1 cellular context compared by ENCODE assay signal in genomic region chr6:134295953-134296553, GRCh38.
TF ChIP-seq lines count a peak whose summit lies in the region.

No MANE protein-coding gene starts in this region.

TF ChIP-seq in K562, 482 proteins besides CTCF, POLR2A, EP300 and RAD21 (continued from another document and continues in another):
- no peak for TF ChIP-seq HMG20A (CRISPR knock-in tag; conservative IDR thresholded peaks at IDR 0.05)
- TF ChIP-seq ZNF263 (CRISPR knock-in tag; IDR thresholded peaks at IDR 0.05; ENCODE audit: borderline replicate concordance), result no peak
- TF ChIP-seq NRF1 (conservative IDR thresholded peaks at IDR 0.05 in 1 of 2, IDR thresholded peaks at IDR 0.05 in 1 of 2), result peak; percentile 37 to 52; a peak in 3 of 4 replicates
- no peak for TF ChIP-seq NR0B1 (IDR thresholded peaks at IDR 0.05; ENCODE audit: partially characterized antibody)
- TF ChIP-seq ESRRB (CRISPR knock-in tag; IDR thresholded peaks at IDR 0.05; ENCODE audit: borderline replicate concordance), result no peak
- TF ChIP-seq CBX5 (IDR thresholded peaks at IDR 0.05; ENCODE audit: borderline replicate concordance, low read depth), result no peak
- TF ChIP-seq TAL1 (IDR thresholded peaks at IDR 0.05), result peak; percentile 68
- peak; percentile 91 for TF ChIP-seq CBFA2T3 (IDR thresholded peaks at IDR 0.05)
- TF ChIP-seq TAF7 (tag; IDR thresholded peaks at IDR 0.05), result no peak
- TF ChIP-seq HLTF (IDR thresholded peaks at IDR 0.05), result no peak
- no peak for TF ChIP-seq SIN3A (IDR thresholded peaks at IDR 0.05; ENCODE audit: borderline replicate concordance in 2 of 2, control insufficient read depth in 1 of 2, low read depth in 2 of 2, low read length in 2 of 2)
- 0 out of 2 replicates have a peak, but pooled peaks have one; percentile 9 for TF ChIP-seq DMBX1 (CRISPR knock-in tag; IDR thresholded peaks at IDR 0.05; ENCODE audit: borderline replicate concordance)
- TF ChIP-seq MEF2A (IDR thresholded peaks at IDR 0.05; ENCODE audit: control insufficient read depth, low read depth, low read length), result no peak
- TF ChIP-seq, protein P1, sequence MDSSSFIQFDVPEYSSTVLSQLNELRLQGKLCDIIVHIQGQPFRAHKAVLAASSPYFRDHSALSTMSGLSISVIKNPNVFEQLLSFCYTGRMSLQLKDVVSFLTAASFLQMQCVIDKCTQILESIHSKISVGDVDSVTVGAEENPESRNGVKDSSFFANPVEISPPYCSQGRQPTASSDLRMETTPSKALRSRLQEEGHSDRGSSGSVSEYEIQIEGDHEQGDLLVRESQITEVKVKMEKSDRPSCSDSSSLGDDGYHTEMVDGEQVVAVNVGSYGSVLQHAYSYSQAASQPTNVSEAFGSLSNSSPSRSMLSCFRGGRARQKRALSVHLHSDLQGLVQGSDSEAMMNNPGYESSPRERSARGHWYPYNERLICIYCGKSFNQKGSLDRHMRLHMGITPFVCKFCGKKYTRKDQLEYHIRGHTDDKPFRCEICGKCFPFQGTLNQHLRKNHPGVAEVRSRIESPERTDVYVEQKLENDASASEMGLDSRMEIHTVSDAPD (CRISPR knock-in tag; IDR thresholded peaks at IDR 0.05), result no peak
- TF ChIP-seq ZNF277 (CRISPR knock-in tag; IDR thresholded peaks at IDR 0.05; ENCODE audit: borderline replicate concordance), result no peak
- TF ChIP-seq MAFF (IDR thresholded peaks at IDR 0.05; ENCODE audit: low read length), result 0 out of 2 replicates have a peak, but pooled peaks have one; percentile 11
- no peak for TF ChIP-seq ZNF764 (CRISPR knock-in tag; IDR thresholded peaks at IDR 0.05; ENCODE audit: low read depth)
- no peak for TF ChIP-seq ZNF146 (CRISPR knock-in tag; IDR thresholded peaks at IDR 0.05; ENCODE audit: unreplicated experiment)
- peak; percentile 72; the same call in 1 of the 2 replicates for TF ChIP-seq GATAD2A (IDR thresholded peaks at IDR 0.05)
- no peak for TF ChIP-seq GTF2F1 (IDR thresholded peaks at IDR 0.05; ENCODE audit: low read depth, low read length)
- peak; percentile 96 for TF ChIP-seq TEAD2 (tag; IDR thresholded peaks at IDR 0.05)
- TF ChIP-seq, protein P2, sequence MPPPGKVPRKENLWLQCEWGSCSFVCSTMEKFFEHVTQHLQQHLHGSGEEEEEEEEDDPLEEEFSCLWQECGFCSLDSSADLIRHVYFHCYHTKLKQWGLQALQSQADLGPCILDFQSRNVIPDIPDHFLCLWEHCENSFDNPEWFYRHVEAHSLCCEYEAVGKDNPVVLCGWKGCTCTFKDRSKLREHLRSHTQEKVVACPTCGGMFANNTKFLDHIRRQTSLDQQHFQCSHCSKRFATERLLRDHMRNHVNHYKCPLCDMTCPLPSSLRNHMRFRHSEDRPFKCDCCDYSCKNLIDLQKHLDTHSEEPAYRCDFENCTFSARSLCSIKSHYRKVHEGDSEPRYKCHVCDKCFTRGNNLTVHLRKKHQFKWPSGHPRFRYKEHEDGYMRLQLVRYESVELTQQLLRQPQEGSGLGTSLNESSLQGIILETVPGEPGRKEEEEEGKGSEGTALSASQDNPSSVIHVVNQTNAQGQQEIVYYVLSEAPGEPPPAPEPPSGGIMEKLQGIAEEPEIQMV (tag; conservative IDR thresholded peaks at IDR 0.05; ENCODE audit: low read depth), result no peak; the same call in 1 of the 2 replicates
- TF ChIP-seq, protein P3, sequence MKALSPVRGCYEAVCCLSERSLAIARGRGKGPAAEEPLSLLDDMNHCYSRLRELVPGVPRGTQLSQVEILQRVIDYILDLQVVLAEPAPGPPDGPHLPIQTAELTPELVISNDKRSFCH (CRISPR knock-in tag; IDR thresholded peaks at IDR 0.05), result no peak
- TF ChIP-seq, protein P3 (tag; IDR thresholded peaks at IDR 0.05), result peak; percentile 69; the same call in 1 of the 2 replicates
- TF ChIP-seq SNAPC5 (CRISPR knock-in tag; IDR thresholded peaks at IDR 0.05), result no peak
- no peak for TF ChIP-seq TCF15 (CRISPR knock-in tag; IDR thresholded peaks at IDR 0.05)
- TF ChIP-seq, protein P4, sequence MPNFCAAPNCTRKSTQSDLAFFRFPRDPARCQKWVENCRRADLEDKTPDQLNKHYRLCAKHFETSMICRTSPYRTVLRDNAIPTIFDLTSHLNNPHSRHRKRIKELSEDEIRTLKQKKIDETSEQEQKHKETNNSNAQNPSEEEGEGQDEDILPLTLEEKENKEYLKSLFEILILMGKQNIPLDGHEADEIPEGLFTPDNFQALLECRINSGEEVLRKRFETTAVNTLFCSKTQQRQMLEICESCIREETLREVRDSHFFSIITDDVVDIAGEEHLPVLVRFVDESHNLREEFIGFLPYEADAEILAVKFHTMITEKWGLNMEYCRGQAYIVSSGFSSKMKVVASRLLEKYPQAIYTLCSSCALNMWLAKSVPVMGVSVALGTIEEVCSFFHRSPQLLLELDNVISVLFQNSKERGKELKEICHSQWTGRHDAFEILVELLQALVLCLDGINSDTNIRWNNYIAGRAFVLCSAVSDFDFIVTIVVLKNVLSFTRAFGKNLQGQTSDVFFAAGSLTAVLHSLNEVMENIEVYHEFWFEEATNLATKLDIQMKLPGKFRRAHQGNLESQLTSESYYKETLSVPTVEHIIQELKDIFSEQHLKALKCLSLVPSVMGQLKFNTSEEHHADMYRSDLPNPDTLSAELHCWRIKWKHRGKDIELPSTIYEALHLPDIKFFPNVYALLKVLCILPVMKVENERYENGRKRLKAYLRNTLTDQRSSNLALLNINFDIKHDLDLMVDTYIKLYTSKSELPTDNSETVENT (CRISPR knock-in tag; IDR thresholded peaks at IDR 0.05), result no peak
- TF ChIP-seq ATF7 (IDR thresholded peaks at IDR 0.05), result peak; percentile 96
- TF ChIP-seq ZNF76 (CRISPR knock-in tag; IDR thresholded peaks at IDR 0.05; ENCODE audit: borderline replicate concordance), result no peak
- no peak; the same call in none of the 2 replicates for TF ChIP-seq ELF1 (tag; IDR thresholded peaks at IDR 0.05)
- TF ChIP-seq SP2 (IDR thresholded peaks at IDR 0.05; ENCODE audit: extremely low read depth, low read depth, low read length, poor library complexity, severe bottlenecking), result no peak
- TF ChIP-seq ZNF23 (CRISPR knock-in tag; IDR thresholded peaks at IDR 0.05), result no peak
- no peak for TF ChIP-seq ZNF707 (CRISPR knock-in tag; conservative IDR thresholded peaks at IDR 0.05)
- TF ChIP-seq POU5F1 (IDR thresholded peaks at IDR 0.05; ENCODE audit: borderline replicate concordance, low read depth, low read length, partially characterized antibody), result no peak
- peak; percentile 82 for TF ChIP-seq TCF3 (CRISPR knock-in tag; IDR thresholded peaks at IDR 0.05)
- TF ChIP-seq MTA2 (IDR thresholded peaks at IDR 0.05; ENCODE audit: low read depth), result peak; percentile 73
- no peak for TF ChIP-seq CHD1 (IDR thresholded peaks at IDR 0.05; ENCODE audit: low read length)
- TF ChIP-seq SLC30A9 (CRISPR knock-in tag; IDR thresholded peaks at IDR 0.05), result no peak
- no peak for TF ChIP-seq RBM22 (IDR thresholded peaks at IDR 0.05; ENCODE audit: low read depth, low read length, poor library complexity, severe bottlenecking)
- no peak for TF ChIP-seq RFX5 (IDR thresholded peaks at IDR 0.05; ENCODE audit: low read depth, low read length)
- no peak for TF ChIP-seq PPARD (CRISPR knock-in tag; IDR thresholded peaks at IDR 0.05)
- TF ChIP-seq SIN3B (IDR thresholded peaks at IDR 0.05; ENCODE audit: low read depth), result no peak
- TF ChIP-seq ZNF778 (CRISPR knock-in tag; IDR thresholded peaks at IDR 0.05), result no peak
- TF ChIP-seq CREM (IDR thresholded peaks at IDR 0.05; ENCODE audit: low read depth), result peak; percentile 90
- TF ChIP-seq ZNF696 (CRISPR knock-in tag; conservative IDR thresholded peaks at IDR 0.05), result no peak
- no peak for TF ChIP-seq ZNF253 (CRISPR knock-in tag; conservative IDR thresholded peaks at IDR 0.05)
- TF ChIP-seq CBX2 (IDR thresholded peaks at IDR 0.05; ENCODE audit: insufficient read depth, low read length, poor library complexity, severe bottlenecking), result no peak
- no peak for TF ChIP-seq RERE (CRISPR knock-in tag; IDR thresholded peaks at IDR 0.05; ENCODE audit: borderline replicate concordance)
- no peak for TF ChIP-seq MXI1 (IDR thresholded peaks at IDR 0.05; ENCODE audit: low read depth, low read length)
- TF ChIP-seq JUN (IDR thresholded peaks at IDR 0.05; ENCODE audit: borderline replicate concordance, low read depth, low read length), result peak; percentile 97
- no peak for TF ChIP-seq JUN (CRISPR knock-in tag; IDR thresholded peaks at IDR 0.05; ENCODE audit: borderline replicate concordance)
- TF ChIP-seq ZNF644 (tag; IDR thresholded peaks at IDR 0.05; ENCODE audit: low read depth), result peak; percentile 89
- no peak for TF ChIP-seq ELK3 (CRISPR knock-in tag; IDR thresholded peaks at IDR 0.05)
- 0 out of 2 replicates have a peak, but pooled peaks have one; percentile 40 for TF ChIP-seq SP1 (CRISPR knock-in tag; IDR thresholded peaks at IDR 0.05)
- TF ChIP-seq BCL6 (CRISPR knock-in tag; IDR thresholded peaks at IDR 0.05), result no peak
- TF ChIP-seq DDX20 (tag; IDR thresholded peaks at IDR 0.05; ENCODE audit: low read depth), result peak; percentile 72; the same call in 1 of the 2 replicates
- TF ChIP-seq BRF1 (IDR thresholded peaks at IDR 0.05; ENCODE audit: borderline replicate concordance, extremely low read depth, insufficient read length), result no peak
